ENCODE assay signal across 10 cellular contexts in genomic region chr6:53119772-53120409, GRCh38. TPM values are rescaled to one million over a fixed set of nuclear protein-coding genes. Genes with fewer than 3 reads are reported as not detected.
DNase-seq lines count a peak whose midpoint lies in the region; ATAC-seq and TF ChIP-seq lines count a peak whose summit lies in the region.
"Had no signal": no experiment of that assay in that cellular context is flagged by ENCODE, and none has a peak within 500 bp of the region (broad histone marks: within the 10 kb centered on the region; RNA-seq: fewer than 3 reads in every experiment).

No MANE protein-coding gene starts in this region.

- intact Hi-C loops in lower lobe of right lung (cut with DNase I), result no loop called here

- H3K36me3 ChIP-seq in SJCRH30, result no peaks in the 10 kb centered on the region
- H3K36me3 ChIP-seq in lower lobe of right lung, result no peaks in the 10 kb centered on the region

- H3K27ac ChIP-seq in SJCRH30 (peak overlapping the region; percentile 66), lower lobe of right lung (no peak overlapping the region)

- H3K27me3 ChIP-seq in SJCRH30, result no peaks in the 10 kb centered on the region
- no peaks in the 10 kb centered on the region for H3K27me3 ChIP-seq in lower lobe of right lung (ENCODE audit: low read depth)

- no peak for TF ChIP-seq CTCF in foreskin fibroblast (IDR thresholded peaks at IDR 0.05; ENCODE audit: low read depth, low read length)
- TF ChIP-seq CTCF in lower lobe of right lung (IDR thresholded peaks at IDR 0.05), result no peak

- ATAC-seq in lower lobe of right lung (no peak), GM19351 (IDR thresholded peaks at IDR 0.05; ENCODE audit: unreplicated experiment) (no peak)

- H3K4me3 ChIP-seq in SJCRH30, result no peak overlapping the region
- H3K4me3 ChIP-seq in foreskin fibroblast (ENCODE audit: low read depth in 1 of 2, low read length in 2 of 2), result no peak overlapping the region
- H3K4me3 ChIP-seq in lower lobe of right lung, result no peak overlapping the region
- H3K4me3 ChIP-seq: skin epidermis had no signal

- H3K9me3 ChIP-seq in SJCRH30 (replicated peaks) (no peaks in the 10 kb centered on the region), lower lobe of right lung (no peaks in the 10 kb centered on the region)

- H3K4me1 ChIP-seq in SJCRH30, result peaks cover 25% of the 10 kb centered on the region
- no peaks in the 10 kb centered on the region for H3K4me1 ChIP-seq in lower lobe of right lung

- peak; percentile 8 for DNase-seq in NCI-H1092 treated with DMSO at 0.1 percent for 48 hours (lab: John Stamatoyannopoulos, UW)
- DNase-seq in NCI-H1092 (lab: John Stamatoyannopoulos, UW), result no peak
- DNase-seq in SJCRH30, result peak; percentile 68 to 72
- peak; percentile 31 to 73 for DNase-seq in foreskin fibroblast
- DNase-seq in stromal cell of bone marrow (ENCODE audit: low read depth), result peak; percentile 55
- no peak for DNase-seq in activated naive CD4-positive, alpha-beta T cell (lab: John Stamatoyannopoulos, UW)
- no peak for DNase-seq in lower lobe of right lung
- DNase-seq: activated naive CD8-positive, alpha-beta T cell treated with anti-CD3 and anti-CD28 coated beads, Interleukin-2, amount 10 ng/mL, durations not matched to agents 7 days and 5 days had no signal

RNA-seq across cellular contexts. Expression of gene GCM1, which starts 28.8 kb away (rescaled TPM):
- not detected in 2 replicates for total RNA-seq in SJCRH30 (2014; rRNA removed; shearing (Covaris generic))
- total RNA-seq in lower lobe of right lung, result not detected

RNA-seq across cellular contexts. Expression of gene FBXO9, which starts 54.7 kb away (rescaled TPM):
- 23.7 and 27.4 TPM in 2 replicates for total RNA-seq in SJCRH30 (2014; rRNA removed; shearing (Covaris generic))
- total RNA-seq in lower lobe of right lung, result 112 TPM

RNA-seq across cellular contexts. Expression of gene CILK1, which starts 58.3 kb away (rescaled TPM):
- total RNA-seq in SJCRH30 (2014; rRNA removed; shearing (Covaris generic)), result 6.7 and 6.9 TPM in 2 replicates
- 16.0 TPM for total RNA-seq in lower lobe of right lung

Comparison
In these comparisons a context has a peak if more than half of its experiments do, and no peak if none do; other contexts are left out.
1. DNase-seq: peak in NCI-H1092 treated with DMSO at 0.1 percent for 48 hours (single experiment), SJCRH30 (2 of 2), foreskin fibroblast (2 of 2) and stromal cell of bone marrow (single experiment); none in NCI-H1092 (single experiment), activated naive CD4-positive, alpha-beta T cell (0 of 4) and lower lobe of right lung (single experiment).